27 cellular contexts compared by ENCODE assay signal in the genomic region with DNA sequence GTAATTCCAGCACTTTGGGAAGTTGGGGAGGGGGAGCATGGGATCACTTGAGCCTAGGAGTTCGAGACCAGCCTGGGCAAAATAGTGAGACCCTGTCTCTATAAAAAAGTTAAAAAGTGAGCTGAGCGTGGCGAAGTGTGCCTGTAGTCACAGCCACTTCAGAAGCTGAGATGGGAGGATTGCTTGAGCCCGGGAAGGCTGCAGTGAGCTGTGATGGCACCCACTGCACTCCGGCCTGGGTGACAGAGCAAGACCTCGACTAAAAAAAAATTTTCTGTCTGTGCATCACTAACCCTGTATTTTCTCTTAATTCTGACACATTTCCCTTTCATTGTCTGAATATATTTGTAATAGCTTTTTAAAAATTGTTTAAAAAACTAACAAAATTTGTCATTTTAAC. TPM values are rescaled to one million over a fixed set of nuclear protein-coding genes. Genes with fewer than 3 reads are reported as not detected.
DNase-seq lines count a peak whose midpoint lies in the region; ATAC-seq, FAIRE-seq and TF ChIP-seq lines count a peak whose summit lies in the region.
"Had no signal": no experiment of that assay in that cellular context is flagged by ENCODE, and none has a peak within 500 bp of the region (broad histone marks: within the 10 kb centered on the region; RNA-seq: fewer than 3 reads in every experiment).

No MANE protein-coding gene starts in this region.

- intact Hi-C loops in MCF 10A (cut with micrococcal nuclease) (no loop called here), breast epithelium (cut with DNase I; ENCODE audit: low total_unique reads) (loop anchor here (2.0 kb wide), 1 partner anchor 63 kb away; no protein-coding TSS in a partner anchor), tibial artery (cut with DNase I; ENCODE audit: low total_unique reads) (no loop called here), HepG2 (cut with micrococcal nuclease; ENCODE audit: unreplicated experiment) (no loop called here)
- intact Hi-C loops in dendritic cell treated with granulocyte-macrophage colony-stimulating factor and Interleukin-4, amounts not matched to agents 40 ng/mL and 50 ng/mL, for 4 days (cut with micrococcal nuclease), result no loop called here

- no peak for TF ChIP-seq POLR2A in breast epithelium (IDR thresholded peaks at IDR 0.05)
- no peak for TF ChIP-seq POLR2A in HepG2 (IDR thresholded peaks at IDR 0.05; ENCODE audit: insufficient read depth in 1 of 2, low read depth in 2 of 2, low read length in 2 of 2)

- H3K9me3 Mint-ChIP-seq in MCF 10A (ENCODE audit: unreplicated experiment), result no peaks in the 10 kb centered on the region
- no peaks in the 10 kb centered on the region for H3K9me3 Mint-ChIP-seq in dendritic cell treated with granulocyte-macrophage colony-stimulating factor and Interleukin-4, amounts not matched to agents 40 ng/mL and 50 ng/mL, for 4 days
- H3K9me3 Mint-ChIP-seq: activated CD4-positive, alpha-beta T cell treated with anti-CD3 and anti-CD28 coated beads, Interleukin-2, amount 10 ng/mL, durations not matched to agents 24 days and 14 days had no signal

- H3K27ac Mint-ChIP-seq in MCF 10A (ENCODE audit: low read depth, unreplicated experiment), result peak overlapping the region; percentile 97
- H3K27ac Mint-ChIP-seq in dendritic cell treated with granulocyte-macrophage colony-stimulating factor and Interleukin-4, amounts not matched to agents 40 ng/mL and 50 ng/mL, for 4 days, result peak overlapping the region; percentile 39
- H3K27ac Mint-ChIP-seq: activated CD4-positive, alpha-beta T cell treated with anti-CD3 and anti-CD28 coated beads, Interleukin-2, amount 10 ng/mL, durations not matched to agents 24 days and 14 days; activated naive CD8-positive, alpha-beta T cell treated with anti-CD3 and anti-CD28 coated beads, Interleukin-2, amount 50 U/mL, for 24 hours; CD4-positive, alpha-beta T cell; T-cell had no signal

- H3K4me3 ChIP-seq in breast epithelium (no peak overlapping the region), neutrophil (ENCODE audit: low read depth in 1 of 2, low read length in 1 of 2) (no peak overlapping the region), tibial artery (no peak overlapping the region), HepG2 (replicated peaks in 1 of 3; ENCODE audit: insufficient read depth in 1 of 3, low read depth in 2 of 3, low read length in 3 of 3) (no peak overlapping the region)
- H3K4me3 ChIP-seq: K562, SJCRH30 had no signal

- POLR2A ChIA-PET in MCF 10A (lab: Yijun Ruan, JAX) (interaction anchor here (0.5 to 5.1 kb wide), 5 partner anchors 10 to 1267 kb away, joined by 4 to 35 read pairs (median 5); no protein-coding TSS in a partner anchor), HepG2 (lab: Yijun Ruan, JAX) (no interaction called here)

- H3K9me3 ChIP-seq in breast epithelium, result no peaks in the 10 kb centered on the region
- no peaks in the 10 kb centered on the region for H3K9me3 ChIP-seq in neutrophil
- H3K9me3 ChIP-seq in tibial artery, result no peaks in the 10 kb centered on the region
- H3K9me3 ChIP-seq in HepG2 (ENCODE audit: low read length), result no peaks in the 10 kb centered on the region

- H3K27me3 ChIP-seq in breast epithelium, result no peaks in the 10 kb centered on the region
- H3K27me3 ChIP-seq in neutrophil, result no peaks in the 10 kb centered on the region
- H3K27me3 ChIP-seq in tibial artery, result no peaks in the 10 kb centered on the region
- no peaks in the 10 kb centered on the region for H3K27me3 ChIP-seq in HepG2 (ENCODE audit: control insufficient read depth in 1 of 2, insufficient read depth in 2 of 2, low read length in 2 of 2)
- H3K27me3 ChIP-seq: SJCRH30 had no signal

- no peaks in the 10 kb centered on the region for H3K27me3 Mint-ChIP-seq in MCF 10A (ENCODE audit: insufficient read depth, unreplicated experiment)
- no peaks in the 10 kb centered on the region for H3K27me3 Mint-ChIP-seq in dendritic cell treated with granulocyte-macrophage colony-stimulating factor and Interleukin-4, amounts not matched to agents 40 ng/mL and 50 ng/mL, for 4 days
- H3K27me3 Mint-ChIP-seq: activated naive CD8-positive, alpha-beta T cell treated with anti-CD3 and anti-CD28 coated beads, Interleukin-2, amount 50 U/mL, for 24 hours; CD4-positive, alpha-beta T cell; T-cell had no signal

- TF ChIP-seq CTCF in MCF 10A (IDR thresholded peaks at IDR 0.05; ENCODE audit: unreplicated experiment) (no peak), breast epithelium (IDR thresholded peaks at IDR 0.05) (no peak), neutrophil (IDR thresholded peaks at IDR 0.05) (no peak), tibial artery (IDR thresholded peaks at IDR 0.05) (no peak), HepG2 (CRISPR knock-in tag; IDR thresholded peaks at IDR 0.05) (no peak)

- H3K4me1 ChIP-seq in breast epithelium, result peaks cover 9 to 16% of the 10 kb centered on the region in 2 donors
- peaks cover 36 to 47% of the 10 kb centered on the region in 2 experiments for H3K4me1 ChIP-seq in neutrophil (ENCODE audit: control insufficient read depth in 1 of 2, insufficient read depth in 1 of 2, low read depth in 1 of 2, low read length in 1 of 2)
- H3K4me1 ChIP-seq in tibial artery, result peaks cover 9 to 56% (median 36%) of the 10 kb centered on the region in 4 donors
- H3K4me1 ChIP-seq in HepG2 (ENCODE audit: insufficient read depth, low read length), result peaks cover 17% of the 10 kb centered on the region

- no peaks in the 10 kb centered on the region for H3K36me3 ChIP-seq in breast epithelium
- H3K36me3 ChIP-seq in neutrophil, result peaks cover 3% of the 10 kb centered on the region
- H3K36me3 ChIP-seq in tibial artery, result no peaks in the 10 kb centered on the region
- H3K36me3 ChIP-seq in HepG2 (replicated peaks in 1 of 2; ENCODE audit: control insufficient read depth in 1 of 2, insufficient read depth in 2 of 2, low read length in 2 of 2), result peaks cover 0 to 11% of the 10 kb centered on the region in 2 experiments; a peak in 3 of 5 replicates

- no peak overlapping the region for H3K4me2 ChIP-seq in HepG2 (ENCODE audit: low read depth, low read length)

- ATAC-seq in HepG2, result no peak
- ATAC-seq: activated naive CD8-positive, alpha-beta T cell treated with anti-CD3 and anti-CD28 coated beads, Interleukin-2, amount 50 U/mL, for 24 hours; activated T-cell treated with anti-CD3 and anti-CD28 coated beads, Interleukin-2, amount 50 U/mL, for 4 hours; K562; left cardiac atrium; T-cell had no signal

- H3K27ac ChIP-seq in breast epithelium (no peak overlapping the region), neutrophil (peak overlapping the region; percentile 21), tibial artery (peak overlapping the region; percentile 77 to 87), HepG2 (ENCODE audit: extremely low read length, insufficient read depth, low read length) (no peak overlapping the region)
- H3K27ac ChIP-seq: SJCRH30 had no signal

- TF ChIP-seq RAD21 in HepG2 (CRISPR knock-in tag; IDR thresholded peaks at IDR 0.05), result no peak

- BruUV-seq in MCF 10A (replicated peaks; lab: Mats Ljungman, UMichigan), result no TSS peak
- no TSS peak for BruUV-seq in HepG2 (replicated peaks; lab: Mats Ljungman, UMichigan)

- peaks cover 75% of the 10 kb centered on the region for H3K79me2 ChIP-seq in HepG2 (ENCODE audit: insufficient read depth, low read length)

- peaks cover 18% of the 10 kb centered on the region for H3K36me3 Mint-ChIP-seq in MCF 10A (ENCODE audit: insufficient read depth, unreplicated experiment)
- H3K36me3 Mint-ChIP-seq in dendritic cell treated with granulocyte-macrophage colony-stimulating factor and Interleukin-4, amounts not matched to agents 40 ng/mL and 50 ng/mL, for 4 days (ENCODE audit: low read depth), result peaks cover 12% of the 10 kb centered on the region
- H3K36me3 Mint-ChIP-seq: T-cell had no signal

- TF ChIP-seq EP300 in HepG2 (IDR thresholded peaks at IDR 0.05; ENCODE audit: low read depth in 2 of 2, low read length in 2 of 2), result no peak
- no peak for TF ChIP-seq EP300 in HepG2 (CRISPR knock-in tag; IDR thresholded peaks at IDR 0.05; ENCODE audit: borderline replicate concordance)

- WGBS in HepG2 (ENCODE audit: low lambda C conversion rate), result 96% methylated on average over 6 of the region's 6 CpGs

- no peak overlapping the region for H2AFZ ChIP-seq in HepG2 (ENCODE audit: low read length)

- no peak for FAIRE-seq in HepG2 (lab: Jason Lieb, UNC)
- FAIRE-seq: D721Med, frontal cortex, H1, K562 had no signal

- H3K9ac ChIP-seq in HepG2 (ENCODE audit: insufficient read depth, low read depth, low read length), result no peak overlapping the region

- in situ Hi-C loops in HepG2 (cut with HindIII; ENCODE audit: extremely low pct_ligation_motif_present, low pct_unique_long_range_greater_than_20kb), result no loop called here

- H3K4me1 Mint-ChIP-seq in MCF 10A (ENCODE audit: insufficient read depth, unreplicated experiment), result peaks cover 39% of the 10 kb centered on the region
- peaks cover 49% of the 10 kb centered on the region for H3K4me1 Mint-ChIP-seq in dendritic cell treated with granulocyte-macrophage colony-stimulating factor and Interleukin-4, amounts not matched to agents 40 ng/mL and 50 ng/mL, for 4 days (ENCODE audit: low read depth)
- H3K4me1 Mint-ChIP-seq: T-cell had no signal

- DNase-seq in MCF 10A (ENCODE audit: unreplicated experiment) (no peak), breast epithelium (ENCODE audit: low spot score in 2 of 2) (no peak), tibial artery (no peak), HepG2 (ENCODE audit: low spot score) (no peak), NCI-H526 (lab: John Stamatoyannopoulos, UW) (no peak), cerebellar nuclear complex (lab: John Stamatoyannopoulos, UW) (no peak)
- DNase-seq: activated CD4-positive, alpha-beta T cell treated with anti-CD3 and anti-CD28 coated beads, Interleukin-2, amount 10 ng/mL, durations not matched to agents 24 days and 14 days; activated naive CD4-positive, alpha-beta T cell; activated naive CD8-positive, alpha-beta T cell treated with anti-CD3 and anti-CD28 coated beads, Interleukin-2, amount 50 U/mL, for 24 hours; activated T-cell treated with anti-CD3 and anti-CD28 coated beads, Interleukin-2, amount 50 U/mL, for 4 hours; caudate nucleus; CD4-positive, alpha-beta T cell; hippocampal formation; left cardiac atrium; mesendoderm; NCI-H1092 treated with DMSO at 0.1 percent for 48 hours; NCI-H187; SJCRH30; stimulated activated CD4-positive, alpha-beta T cell treated with anti-CD3 and anti-CD28 coated beads, Interleukin-4, amount 100 ng/mL, for 4 hours; substantia nigra; T-cell had no signal

- H3K4me3 Mint-ChIP-seq in MCF 10A (ENCODE audit: unreplicated experiment), result no peak overlapping the region
- peak overlapping the region; percentile 17 for H3K4me3 Mint-ChIP-seq in dendritic cell treated with granulocyte-macrophage colony-stimulating factor and Interleukin-4, amounts not matched to agents 40 ng/mL and 50 ng/mL, for 4 days
- H3K4me3 Mint-ChIP-seq: activated CD4-positive, alpha-beta T cell treated with anti-CD3 and anti-CD28 coated beads, Interleukin-2, amount 10 ng/mL, durations not matched to agents 24 days and 14 days; activated naive CD8-positive, alpha-beta T cell treated with anti-CD3 and anti-CD28 coated beads, Interleukin-2, amount 50 U/mL, for 24 hours; activated T-cell treated with anti-CD3 and anti-CD28 coated beads, Interleukin-2, amount 50 U/mL, for 4 hours; CD4-positive, alpha-beta T cell; T-cell had no signal

- H4K20me1 ChIP-seq in HepG2 (ENCODE audit: insufficient read depth, low read length), result peaks cover 24% of the 10 kb centered on the region; the same call in 1 of the 2 replicates

- CTCF ChIA-PET in MCF 10A (lab: Yijun Ruan, JAX), result interaction anchor here (0.6 to 1.1 kb wide), 5 partner anchors 13 to 215 kb away, joined by 3 to 4 read pairs (median 3); no protein-coding TSS in a partner anchor
- CTCF ChIA-PET in HepG2 (lab: Yijun Ruan, JAX; ENCODE audit: low intra/inter-chr PET ratio, low total read pairs), result no interaction called here

RNA-seq across cellular contexts. Expression of gene LATS2, which starts 29.8 kb away (rescaled TPM):
- 28.7 and 32.3 TPM in 2 replicates for total RNA-seq in MCF 10A (2022)
- total RNA-seq in breast epithelium, result 10 to 100 TPM; 15.1 to 35.2 (median 21.6) TPM
- total RNA-seq in HepG2 (2016; rRNA removed; fragmentation: Illumina TruSeq; extraction: Trizol), result 7.1 and 7.3 TPM in 2 replicates
- 1.7 and 1.8 TPM in 2 replicates for total RNA-seq in HepG2 (2016; cell fraction: cytosol; rRNA removed; fragmentation: Illumina TruSeq; extraction: Trizol; ENCODE audit: low read depth)
- total RNA-seq in HepG2 (2016; cell fraction: insoluble cytoplasmic fraction; rRNA removed; fragmentation: Illumina TruSeq; extraction: Trizol), result 7.0 and 7.2 TPM in 2 replicates
- 4.2 and 4.3 TPM in 2 replicates for total RNA-seq in HepG2 (2016; cell fraction: membrane; rRNA removed; fragmentation: Illumina TruSeq; extraction: Trizol)
- 6.9 and 7.7 TPM in 2 replicates for total RNA-seq in HepG2 (2016; cell fraction: nucleus; rRNA removed; fragmentation: Illumina TruSeq; extraction: Trizol)
- polyA plus RNA-seq in HepG2 (2011; rRNA removed), result 8.5 and 9.1 TPM in 2 replicates
- polyA plus RNA-seq in HepG2 (2011; cell fraction: cytosol; rRNA removed), result 6.4 and 10.3 TPM in 2 replicates
- 11.4 and 12.5 TPM in 2 replicates for polyA plus RNA-seq in HepG2 (2011; cell fraction: nucleus; rRNA removed)
- 10.4 and 11.8 TPM in 2 replicates for polyA plus RNA-seq in HepG2 (2012)
- 0.38 TPM in 2 replicates for polyA plus RNA-seq in HepG2 (2016; cell fraction: cytosol; fragmentation: Illumina TruSeq; extraction: Trizol; ENCODE audit: low read depth)
- 10.2 and 11.9 TPM in 2 replicates for polyA plus RNA-seq in HepG2 (2016; cell fraction: insoluble cytoplasmic fraction; fragmentation: Illumina TruSeq; extraction: Trizol; ENCODE audit: low read depth)
- 2.2 and 2.4 TPM in 2 replicates for polyA plus RNA-seq in HepG2 (2016; cell fraction: membrane; fragmentation: Illumina TruSeq; extraction: Trizol; ENCODE audit: low read depth)
- 13.3 and 13.4 TPM in 2 replicates for polyA plus RNA-seq in HepG2 (2016; cell fraction: nucleus; fragmentation: Illumina TruSeq; extraction: Trizol; ENCODE audit: insufficient read depth, low read depth)
- polyA minus RNA-seq in HepG2 (2011; rRNA and poly(A)+ RNA removed; ENCODE audit: low replicate concordance), result 11.2 and 18.2 TPM in 2 replicates
- 11.8 and 11.9 TPM in 2 replicates for polyA minus RNA-seq in HepG2 (2011; cell fraction: cytosol; rRNA and poly(A)+ RNA removed)
- 10.8 and 11.6 TPM in 2 replicates for polyA minus RNA-seq in HepG2 (2011; cell fraction: nucleus; rRNA and poly(A)+ RNA removed)

Comparison
In these comparisons a context has a peak if more than half of its experiments do, and no peak if none do; other contexts are left out.
1. H3K27ac ChIP-seq: peak in neutrophil (single experiment) and tibial artery (2 of 2); none in breast epithelium (0 of 2) and HepG2 (single experiment).